ENCODE assay signal across 34 cellular contexts in genomic region chr10:7706534-7707073, GRCh38. TPM values are rescaled to one million over a fixed set of nuclear protein-coding genes. Genes with fewer than 3 reads are reported as not detected.
"Had no signal": no experiment of that assay in that cellular context is flagged by ENCODE, and none has a peak within 500 bp of the region (broad histone marks: within the 10 kb centered on the region; RNA-seq: fewer than 3 reads in every experiment).

No MANE protein-coding gene starts in this region.

- H3K36me3 Mint-ChIP-seq: activated naive CD8-positive, alpha-beta T cell treated with anti-CD3 and anti-CD28 coated beads for 36 hours; WTC11 had no signal

- H3K27ac ChIP-seq: cardiac muscle cell, KMS-11, Peyer's patch, SJSA1 had no signal

- ATAC-seq: activated CD4-positive, alpha-beta T cell treated with anti-CD3 and anti-CD28 coated beads for 36 hours; activated CD4-positive, CD25-positive, alpha-beta regulatory T cell treated with anti-CD3 and anti-CD28 coated beads, Interleukin-2, amount 50 U/mL, for 24 hours; activated CD8-positive, alpha-beta T cell treated with anti-CD3 and anti-CD28 coated beads, Interleukin-2, amount 10 ng/mL, durations not matched to agents 7 days and 5 days; PC-3 had no signal

- H3K36me3 ChIP-seq: cardiac muscle cell, Peyer's patch, SJSA1 had no signal

- H3K4me1 Mint-ChIP-seq: activated CD4-positive, alpha-beta T cell treated with anti-CD3 and anti-CD28 coated beads for 36 hours; activated CD4-positive, alpha-beta T cell treated with anti-CD3 and anti-CD28 coated beads, Interleukin-2, amount 10 ng/mL, durations not matched to agents 7 days and 5 days; activated naive CD8-positive, alpha-beta T cell treated with anti-CD3 and anti-CD28 coated beads for 36 hours had no signal

- H3K9me3 ChIP-seq: Peyer's patch, SJSA1, SK-N-SH had no signal

- H3K9me3 Mint-ChIP-seq: activated CD4-positive, alpha-beta T cell treated with anti-CD3 and anti-CD28 coated beads, Interleukin-2, amount 10 ng/mL, durations not matched to agents 7 days and 5 days; activated naive CD8-positive, alpha-beta T cell treated with anti-CD3 and anti-CD28 coated beads for 36 hours; activated T-cell treated with anti-CD3 and anti-CD28 coated beads, Interleukin-2, amount 50 U/mL, for 24 hours; activated T-helper 2 cell treated with anti-CD3 and anti-CD28 coated beads, Interferon-gamma antibody, Interleukin-2, Interleukin-4, amounts not matched to agents 10 μg/mL and 5 μg/mL and 100 μg/mL, durations not matched to agents 14 hours and 24 hours and 36 hours; T-helper 1 cell treated with Interleukin-12 subunit alpha and Interleukin-12 subunit beta and Interleukin-4 antibody, amounts not matched to agents 30 μg/mL and 1 μg/mL, for 36 hours; T-helper 2 cell treated with Interferon-gamma antibody and Interleukin-4, amounts not matched to agents 5 μg/mL and 100 μg/mL, for 36 hours had no signal

- H3K27me3 ChIP-seq: cardiac muscle cell, Peyer's patch had no signal

- DNase-seq: activated CD4-positive, alpha-beta T cell treated with anti-CD3 and anti-CD28 coated beads for 36 hours; activated CD4-positive, alpha-beta T cell treated with anti-CD3 and anti-CD28 coated beads, Interleukin-2, amount 10 ng/mL, durations not matched to agents 7 days and 5 days; activated CD4-positive, alpha-beta T cell treated with anti-CD3 and anti-CD28 coated beads, Interleukin-2, amount 50 U/mL, for 48 hours; activated CD8-positive, alpha-beta T cell treated with anti-CD3 and anti-CD28 coated beads, Interleukin-2, amount 10 ng/mL, durations not matched to agents 7 days and 5 days; activated gamma-delta T cell; activated naive CD4-positive, alpha-beta T cell treated with Interleukin-2 at 50 U/mL for 16 hours; activated naive CD8-positive, alpha-beta T cell treated with anti-CD3 and anti-CD28 coated beads for 36 hours; activated T-cell treated with anti-CD3 and anti-CD28 coated beads, Interleukin-2, amount 50 U/mL, for 24 hours; amniotic stem cell; aorta; MM.1S; MV-4-11; NCI-H1092; NCI-H1436 treated with DMSO at 0.1 percent for 48 hours; NCI-H1694 treated with DMSO at 0.1 percent for 48 hours; NCI-H2029; NCI-H510A; NCI-H526; NCI-H748 treated with DMSO at 0.1 percent for 48 hours; NK-92 treated with Interleukin-12 subunit alpha and Interleukin-12 subunit beta, amount 100 ng/mL, for 24 hours; PC-3; Peyer's patch; RPMI8226; SHP77 treated with DMSO at 0.1 percent for 48 hours; SK-N-SH had no signal

- H3K27ac Mint-ChIP-seq: activated CD4-positive, alpha-beta T cell treated with anti-CD3 and anti-CD28 coated beads for 36 hours; activated CD4-positive, alpha-beta T cell treated with anti-CD3 and anti-CD28 coated beads, Interleukin-2, amount 10 ng/mL, durations not matched to agents 7 days and 5 days; activated CD8-positive, alpha-beta T cell treated with anti-CD3 and anti-CD28 coated beads, Interleukin-2, amount 10 ng/mL, durations not matched to agents 7 days and 5 days; activated naive CD8-positive, alpha-beta T cell treated with anti-CD3 and anti-CD28 coated beads for 36 hours; activated T-cell treated with anti-CD3 and anti-CD28 coated beads, Interleukin-2, amount 50 U/mL, for 24 hours; activated T-helper 2 cell treated with anti-CD3 and anti-CD28 coated beads, Interferon-gamma antibody, Interleukin-2, Interleukin-4, amounts not matched to agents 10 μg/mL and 5 μg/mL and 100 μg/mL, durations not matched to agents 14 hours and 24 hours and 36 hours; T-helper 1 cell treated with Interleukin-12 subunit alpha and Interleukin-12 subunit beta and Interleukin-4 antibody, amounts not matched to agents 30 μg/mL and 1 μg/mL, for 36 hours; T-helper 2 cell treated with Interferon-gamma antibody and Interleukin-4, amounts not matched to agents 5 μg/mL and 100 μg/mL, for 36 hours; WTC11 had no signal

- H3K4me3 ChIP-seq: cardiac muscle cell, Peyer's patch, SJSA1 had no signal

- H3K4me1 ChIP-seq: Peyer's patch, SJSA1 had no signal

- H3K4me3 Mint-ChIP-seq: activated CD4-positive, alpha-beta T cell treated with anti-CD3 and anti-CD28 coated beads for 36 hours; activated CD4-positive, alpha-beta T cell treated with anti-CD3 and anti-CD28 coated beads, Interleukin-2, amount 10 ng/mL, durations not matched to agents 7 days and 5 days; activated CD8-positive, alpha-beta T cell treated with anti-CD3 and anti-CD28 coated beads, Interleukin-2, amount 10 ng/mL, durations not matched to agents 7 days and 5 days; activated naive CD8-positive, alpha-beta T cell treated with anti-CD3 and anti-CD28 coated beads for 36 hours; activated T-cell treated with anti-CD3 and anti-CD28 coated beads, Interleukin-2, amount 50 U/mL, for 24 hours; T-helper 1 cell treated with Interleukin-12 subunit alpha and Interleukin-12 subunit beta and Interleukin-4 antibody, amounts not matched to agents 30 μg/mL and 1 μg/mL, for 36 hours; T-helper 2 cell treated with Interferon-gamma antibody and Interleukin-4, amounts not matched to agents 5 μg/mL and 100 μg/mL, for 36 hours; WTC11 had no signal

RNA-seq across cellular contexts. Expression of gene ITIH2, which starts 3.5 kb away (rescaled TPM):
- total RNA-seq: activated CD4-positive, alpha-beta T cell treated with anti-CD3 and anti-CD28 coated beads for 36 hours; activated CD4-positive, alpha-beta T cell treated with anti-CD3 and anti-CD28 coated beads, Interleukin-2, amount 10 ng/mL, durations not matched to agents 7 days and 5 days; activated CD8-positive, alpha-beta T cell treated with anti-CD3 and anti-CD28 coated beads, Interleukin-2, amount 10 ng/mL, durations not matched to agents 7 days and 5 days; activated naive CD8-positive, alpha-beta T cell treated with anti-CD3 and anti-CD28 coated beads for 36 hours; activated T-helper 2 cell treated with anti-CD3 and anti-CD28 coated beads, Interferon-gamma antibody, Interleukin-2, Interleukin-4, amounts not matched to agents 10 μg/mL and 5 μg/mL and 100 μg/mL, durations not matched to agents 14 hours and 24 hours and 36 hours; cardiac muscle cell; LHCN-M2; PC-3; Peyer's patch; SJSA1 had no signal

RNA-seq across cellular contexts. Expression of gene ITIH5, which starts 39.8 kb away (rescaled TPM):
- total RNA-seq: activated CD4-positive, alpha-beta T cell treated with anti-CD3 and anti-CD28 coated beads for 36 hours; activated CD4-positive, alpha-beta T cell treated with anti-CD3 and anti-CD28 coated beads, Interleukin-2, amount 10 ng/mL, durations not matched to agents 7 days and 5 days; activated CD8-positive, alpha-beta T cell treated with anti-CD3 and anti-CD28 coated beads, Interleukin-2, amount 10 ng/mL, durations not matched to agents 7 days and 5 days; activated naive CD8-positive, alpha-beta T cell treated with anti-CD3 and anti-CD28 coated beads for 36 hours; activated T-helper 2 cell treated with anti-CD3 and anti-CD28 coated beads, Interferon-gamma antibody, Interleukin-2, Interleukin-4, amounts not matched to agents 10 μg/mL and 5 μg/mL and 100 μg/mL, durations not matched to agents 14 hours and 24 hours and 36 hours; LHCN-M2; PC-3 had no signal
